Comparison of ENCODE assay signal across 26 cellular contexts in the genomic region with DNA sequence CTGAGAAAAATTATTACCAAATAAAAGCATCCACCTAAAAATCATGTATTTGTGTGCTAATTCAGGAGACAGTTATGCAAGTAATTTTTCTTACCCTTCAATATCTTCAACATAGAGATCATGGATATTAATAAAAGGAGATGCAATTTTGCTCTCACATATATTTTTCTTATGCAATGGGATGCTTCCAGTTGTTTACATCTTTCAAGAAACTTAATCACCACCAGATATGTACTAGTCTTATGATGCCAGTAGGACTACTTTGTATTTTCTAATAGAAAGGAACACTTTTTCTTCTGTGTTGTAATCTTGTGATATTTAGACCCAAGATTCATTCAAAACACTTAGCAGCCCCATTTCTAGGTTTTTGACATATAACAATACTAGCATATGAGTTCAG.
"Had no signal": no experiment of that assay in that cellular context is flagged by ENCODE, and none has a peak within 500 bp of the region (broad histone marks: within the 10 kb centered on the region; RNA-seq: fewer than 3 reads in every experiment).

No MANE protein-coding gene starts in this region.

- H3K36me3 ChIP-seq: esophagus muscularis mucosa, gastrocnemius medialis, neutrophil, pancreas, prostate gland, uterus had no signal

- H3K4me3 ChIP-seq: esophagus muscularis mucosa, gastrocnemius medialis, pancreas, prostate gland, uterus had no signal

- H3K27me3 ChIP-seq: esophagus muscularis mucosa, gastrocnemius medialis, neutrophil, pancreas, uterus had no signal

- H3K9me3 ChIP-seq: esophagus muscularis mucosa, gastrocnemius medialis, neutrophil, pancreas, prostate gland, uterus had no signal

- ATAC-seq: gastrocnemius medialis; left cardiac atrium; pancreas; sciatic nerve; stimulated activated effector memory CD8-positive, alpha-beta T cell treated with anti-CD3 and anti-CD28 coated beads, Interleukin-12 subunit alpha, Interleukin-12 subunit beta, amount 100 ng/mL, for 72 hours; stimulated activated naive CD8-positive, alpha-beta T cell treated with anti-CD3 and anti-CD28 coated beads, Interleukin-15, amount 100 ng/mL, for 72 hours; T-cell had no signal

- H3K4me1 ChIP-seq: pancreas, prostate gland, uterus had no signal

- DNase-seq: activated CD4-positive, alpha-beta T cell treated with anti-CD3 and anti-CD28 coated beads for 4 hours; activated CD4-positive, alpha-beta T cell treated with anti-CD3 and anti-CD28 coated beads, Interleukin-2, amount 50 U/mL, for 4 hours; activated effector memory CD4-positive, alpha-beta T cell treated with anti-CD3 and anti-CD28 coated beads, Interleukin-2, amount 50 U/mL, for 16 hours; activated naive CD4-positive, alpha-beta T cell treated with anti-CD3 and anti-CD28 coated beads for 36 hours; activated naive CD8-positive, alpha-beta T cell treated with anti-CD3 and anti-CD28 coated beads for 36 hours; dermis blood vessel endothelial cell; effector CD4-positive, alpha-beta T cell; gastrocnemius medialis; glutamatergic neuron; left cardiac atrium; mammary epithelial cell; nephron progenitor cell; pancreas; retina; small intestine; stimulated activated CD4-positive, alpha-beta T cell treated with anti-CD3 and anti-CD28 coated beads, Interleukin-4, amount 100 ng/mL, for 24 hours; stimulated activated naive CD8-positive, alpha-beta T cell treated with anti-CD3 and anti-CD28 coated beads, Interleukin-15, amount 100 ng/mL, for 72 hours; substantia nigra; T-cell; uterus had no signal

- H3K27ac ChIP-seq: esophagus muscularis mucosa, gastrocnemius medialis, neutrophil, pancreas, prostate gland, uterus, VCaP had no signal
